ENCODE assay signal across 8 cellular contexts in genomic region chr1:29124366-29125236, GRCh38. TPM values are rescaled to one million over a fixed set of nuclear protein-coding genes. Genes with fewer than 3 reads are reported as not detected.
DNase-seq lines count a peak whose midpoint lies in the region; ATAC-seq and TF ChIP-seq lines count a peak whose summit lies in the region.

No MANE protein-coding gene starts in this region.

- WGBS in mesendoderm (ENCODE audit: extremely low coverage, insufficient coverage, low lambda C conversion rate): no CpG with 5 or more reads among the region's 85 CpGs

- peak overlapping the region; percentile 67 for H3K4me3 Mint-ChIP-seq in activated CD4-positive, alpha-beta memory T cell treated with anti-CD3 and anti-CD28 coated beads, Interleukin-2, amount 10 ng/mL, durations not matched to agents 7 days and 5 days

- H3K27ac ChIP-seq in mesendoderm (ENCODE audit: low read depth, low read length): peak overlapping the region; percentile 95

- no peaks in the 10 kb centered on the region for H3K79me2 ChIP-seq in mesendoderm (ENCODE audit: control insufficient read depth, insufficient read depth, low read length)

- peak overlapping the region; percentile 84 for H3K4ac ChIP-seq in mesendoderm (ENCODE audit: low read depth, low read length)

- H4K8ac ChIP-seq in mesendoderm (ENCODE audit: low read depth, low read length): no peak overlapping the region

- H3K36me3 Mint-ChIP-seq in activated CD4-positive, alpha-beta memory T cell treated with anti-CD3 and anti-CD28 coated beads, Interleukin-2, amount 10 ng/mL, durations not matched to agents 7 days and 5 days (ENCODE audit: low read depth): peaks cover 5% of the 10 kb centered on the region

- no peaks in the 10 kb centered on the region for H3K27me3 ChIP-seq in mesendoderm (ENCODE audit: insufficient read depth, low read length, poor library complexity)

- no peak for ATAC-seq in GM21825 (IDR thresholded peaks at IDR 0.05; ENCODE audit: unreplicated experiment)

- peak overlapping the region; percentile 30 for H2BK120ac ChIP-seq in mesendoderm (ENCODE audit: low read depth, low read length)

- H3K4me2 ChIP-seq in mesendoderm (ENCODE audit: low read length): peak overlapping the region; percentile 74

- H2BK5ac ChIP-seq in mesendoderm (ENCODE audit: low read length): peak overlapping the region; percentile 95

- peak overlapping the region; percentile 94 for H3K56ac ChIP-seq in mesendoderm (ENCODE audit: low read length)

- H2AK5ac ChIP-seq in mesendoderm (ENCODE audit: low read length): peak overlapping the region; percentile 38

- H3K4me3 ChIP-seq in LNCaP clone FGC (ENCODE audit: low read depth, low read length) (peak overlapping the region; percentile 24), mesendoderm (ENCODE audit: low read length) (peak overlapping the region; percentile 30)

- H3K4me1 ChIP-seq in mesendoderm (ENCODE audit: control insufficient read depth, low read depth, low read length): no peaks in the 10 kb centered on the region

- peak; percentile 54 for DNase-seq in COLO829 (ENCODE audit: low spot score)
- no peak for DNase-seq in LNCaP clone FGC (ENCODE audit: low read depth)
- DNase-seq in activated CD4-positive, alpha-beta memory T cell treated with anti-CD3 and anti-CD28 coated beads, Interleukin-2, amount 10 ng/mL, durations not matched to agents 7 days and 5 days: peak; percentile 63
- peak; percentile 38 for DNase-seq in effector CD4-positive, alpha-beta T cell
- peak; percentile 96 for DNase-seq in mesendoderm
- peak; percentile 23 to 28 for DNase-seq in stimulated activated CD8-positive, alpha-beta memory T cell treated with anti-CD3 and anti-CD28 coated beads, Interleukin-4, amount 100 ng/mL, for 1 hour (ENCODE audit: low read depth in 2 of 2, low spot score in 1 of 2)
- DNase-seq in NCI-H187 treated with DMSO at 0.1 percent for 48 hours (lab: John Stamatoyannopoulos, UW): no peak

- no peak for TF ChIP-seq CTCF in LNCaP clone FGC (IDR thresholded peaks at IDR 0.05; ENCODE audit: control insufficient read depth, extremely low read depth, insufficient read depth)

- H3K79me1 ChIP-seq in mesendoderm (ENCODE audit: low read length): no peaks in the 10 kb centered on the region

- H3K4me1 Mint-ChIP-seq in activated CD4-positive, alpha-beta memory T cell treated with anti-CD3 and anti-CD28 coated beads, Interleukin-2, amount 10 ng/mL, durations not matched to agents 7 days and 5 days: peaks cover 14% of the 10 kb centered on the region

- CTCF ChIA-PET in activated CD4-positive, alpha-beta memory T cell treated with anti-CD3 and anti-CD28 coated beads, Interleukin-2, amount 10 ng/mL, durations not matched to agents 7 days and 5 days (lab: Charles Lee): interaction anchor here (0.6 to 1.5 kb wide), 4 partner anchors 10 to 78 kb away, joined by 4 to 10 read pairs (median 6); partner anchors contain the start of gene SRSF4

- H3K27me3 Mint-ChIP-seq in activated CD4-positive, alpha-beta memory T cell treated with anti-CD3 and anti-CD28 coated beads, Interleukin-2, amount 10 ng/mL, durations not matched to agents 7 days and 5 days: peaks cover 36% of the 10 kb centered on the region

- H3K18ac ChIP-seq in mesendoderm (ENCODE audit: low read length): peak overlapping the region; percentile 92

- peaks cover 2% of the 10 kb centered on the region for H3K36me3 ChIP-seq in mesendoderm (ENCODE audit: control insufficient read depth, insufficient read depth, low read length)

- H3K23ac ChIP-seq in mesendoderm (ENCODE audit: low read length): peak overlapping the region; percentile 48

- peak overlapping the region; percentile 87 for H3K9ac ChIP-seq in mesendoderm (ENCODE audit: low read length)

- H3K27ac Mint-ChIP-seq in activated CD4-positive, alpha-beta memory T cell treated with anti-CD3 and anti-CD28 coated beads, Interleukin-2, amount 10 ng/mL, durations not matched to agents 7 days and 5 days: no peak overlapping the region

- no peak overlapping the region for H4K5ac ChIP-seq in mesendoderm (ENCODE audit: low read length)

- POLR2A ChIA-PET in activated CD4-positive, alpha-beta memory T cell treated with anti-CD3 and anti-CD28 coated beads, Interleukin-2, amount 10 ng/mL, durations not matched to agents 7 days and 5 days (lab: Charles Lee): interaction anchor here (0.7 to 2.3 kb wide), 6 partner anchors 11 to 543 kb away, joined by 3 to 12 read pairs (median 4); partner anchors contain the start of gene SRSF4

- H2BK15ac ChIP-seq in mesendoderm (replicated peaks; ENCODE audit: low read depth): no peak overlapping the region

- no peaks in the 10 kb centered on the region for H3K9me3 Mint-ChIP-seq in activated CD4-positive, alpha-beta memory T cell treated with anti-CD3 and anti-CD28 coated beads, Interleukin-2, amount 10 ng/mL, durations not matched to agents 7 days and 5 days

RNA-seq across cellular contexts. Expression of gene TMEM200B, which starts 0.9 kb away (rescaled TPM):
- not detected for total RNA-seq in activated CD4-positive, alpha-beta memory T cell treated with anti-CD3 and anti-CD28 coated beads, Interleukin-2, amount 10 ng/mL, durations not matched to agents 7 days and 5 days
- 2.1 TPM for polyA plus RNA-seq in mesendoderm (2013, experiment 1 of 2)
- 2.5 TPM for polyA plus RNA-seq in mesendoderm (2013, experiment 2 of 2)

RNA-seq across cellular contexts. Expression of gene SRSF4, which starts 57.1 kb away (rescaled TPM):
- 100 to 1,000 TPM; 121 to 123 TPM for total RNA-seq in activated CD4-positive, alpha-beta memory T cell treated with anti-CD3 and anti-CD28 coated beads, Interleukin-2, amount 10 ng/mL, durations not matched to agents 7 days and 5 days
- 89.4 TPM for polyA plus RNA-seq in mesendoderm (2013, experiment 1 of 2)
- 88.1 TPM for polyA plus RNA-seq in mesendoderm (2013, experiment 2 of 2)

Comparison
In these comparisons a context has a peak if more than half of its experiments do, and no peak if none do; other contexts are left out.
1. DNase-seq: peak in COLO829 (single experiment), activated CD4-positive, alpha-beta memory T cell treated with anti-CD3 and anti-CD28 coated beads, Interleukin-2, amount 10 ng/mL, durations not matched to agents 7 days and 5 days (single experiment), effector CD4-positive, alpha-beta T cell (single experiment), mesendoderm (single experiment) and stimulated activated CD8-positive, alpha-beta memory T cell treated with anti-CD3 and anti-CD28 coated beads, Interleukin-4, amount 100 ng/mL, for 1 hour (2 of 2); none in LNCaP clone FGC (single experiment) and NCI-H187 treated with DMSO at 0.1 percent for 48 hours (single experiment).